ENCODE assay signal across 8 cellular contexts in the genomic region with DNA sequence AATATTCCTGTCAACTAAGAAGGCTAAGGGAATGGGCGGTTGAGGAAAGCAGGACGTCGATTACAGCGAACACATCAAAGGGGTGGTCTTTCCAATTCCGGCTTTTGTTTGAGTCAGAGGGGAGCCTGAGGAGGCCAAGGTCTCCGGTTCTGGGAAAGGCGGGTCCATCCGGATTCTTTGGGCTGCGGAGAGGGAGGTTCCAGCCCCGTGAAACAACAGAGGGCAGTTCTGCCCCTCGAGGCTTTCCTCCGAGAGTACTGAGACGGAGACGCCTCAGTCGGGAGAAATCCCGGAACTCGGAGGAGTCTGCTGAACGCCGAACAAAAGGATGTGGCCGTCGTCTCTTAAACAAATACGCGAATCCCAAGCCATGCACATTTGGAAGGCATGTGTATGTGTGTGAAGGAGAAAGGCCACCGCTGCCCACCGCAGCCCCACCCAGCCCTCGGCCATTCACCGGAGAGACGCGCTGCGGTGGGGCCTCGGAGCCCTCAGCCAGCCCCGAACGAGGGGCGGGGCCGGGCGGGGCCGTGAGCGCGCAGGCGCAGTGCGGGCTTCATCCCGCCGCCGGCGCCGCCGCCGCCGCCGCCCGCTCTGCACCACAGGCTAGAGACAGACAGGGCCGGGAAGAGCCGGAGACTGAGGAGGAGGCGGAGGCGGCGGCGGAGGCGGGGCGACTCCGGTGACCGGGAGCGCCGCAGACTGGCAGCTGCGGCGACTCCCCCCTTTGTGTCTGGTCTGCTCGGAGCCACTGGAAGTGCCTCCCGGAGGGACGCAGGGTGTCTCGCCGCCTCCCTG.
DNase-seq lines count a peak whose midpoint lies in the region; ATAC-seq, FAIRE-seq and TF ChIP-seq lines count a peak whose summit lies in the region.

Gene BMPR2 (plus strand): TSS at position 717 of the 798 bp plus-strand sequence. CDS start 1,148 bp downstream, outside the sequence.

- no peak for FAIRE-seq in D721Med (lab: Jason Lieb, UNC)

- DNase-seq in NCI-H187 treated with DMSO at 0.1 percent for 48 hours (lab: John Stamatoyannopoulos, UW) (peak; percentile 13), T-helper 9 cell (peak; percentile 79), astrocyte of the hippocampus (ENCODE audit: low read depth, low spot score) (peak; percentile 99), hippocampal formation (lab: John Stamatoyannopoulos, UW) (peak; percentile 82 to 85), retina (peak; percentile 96), D721Med (ENCODE audit: insufficient read length, low spot score) (no peak)

- peak; percentile 90 for TF ChIP-seq POLR2A in GM18505 (IDR thresholded peaks at IDR 0.05; ENCODE audit: borderline replicate concordance, extremely low read depth, insufficient read depth, insufficient read length)

- ATAC-seq in GM18505 (IDR thresholded peaks at IDR 0.05; ENCODE audit: unreplicated experiment), result peak; percentile 65
- ATAC-seq in HG02943 (IDR thresholded peaks at IDR 0.05; ENCODE audit: low read depth, unreplicated experiment), result peak; percentile 66

- TF ChIP-seq CTCF in D721Med (IDR thresholded peaks at IDR 0.05; ENCODE audit: insufficient read depth, missing control alignments), result no peak
